Comparison of ENCODE assay signal across 8 cellular contexts in the genomic region with DNA sequence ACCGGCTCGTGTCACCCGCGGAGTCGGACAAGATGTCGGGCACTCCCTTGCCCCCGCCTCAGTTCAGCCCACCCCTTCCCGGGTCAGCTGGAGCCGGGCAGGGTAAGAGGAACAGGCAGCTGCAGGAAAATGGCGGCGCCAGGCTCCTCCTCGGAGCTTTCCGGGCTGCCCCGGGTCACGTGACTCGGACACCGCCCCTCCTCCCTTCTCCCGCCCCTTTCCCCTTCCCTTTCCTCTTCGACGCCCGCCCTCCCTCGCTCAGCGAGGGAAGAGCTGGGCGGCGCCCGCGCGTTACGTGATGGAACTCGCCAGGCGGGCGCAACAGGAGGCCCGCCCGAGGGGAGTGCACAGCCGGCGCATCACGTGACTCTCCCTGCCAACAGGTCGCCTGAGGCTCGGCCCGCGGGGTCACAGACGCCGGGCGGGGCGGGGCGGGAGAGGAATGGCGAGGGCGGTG. TPM values are rescaled to one million over a fixed set of nuclear protein-coding genes. Genes with fewer than 3 reads are reported as not detected.
A peak's percentile ranks its signal among the peaks of the same experiment; 100 is the strongest.
DNase-seq lines count a peak whose midpoint lies in the region; ATAC-seq and TF ChIP-seq lines count a peak whose summit lies in the region.

A gene with protein sequence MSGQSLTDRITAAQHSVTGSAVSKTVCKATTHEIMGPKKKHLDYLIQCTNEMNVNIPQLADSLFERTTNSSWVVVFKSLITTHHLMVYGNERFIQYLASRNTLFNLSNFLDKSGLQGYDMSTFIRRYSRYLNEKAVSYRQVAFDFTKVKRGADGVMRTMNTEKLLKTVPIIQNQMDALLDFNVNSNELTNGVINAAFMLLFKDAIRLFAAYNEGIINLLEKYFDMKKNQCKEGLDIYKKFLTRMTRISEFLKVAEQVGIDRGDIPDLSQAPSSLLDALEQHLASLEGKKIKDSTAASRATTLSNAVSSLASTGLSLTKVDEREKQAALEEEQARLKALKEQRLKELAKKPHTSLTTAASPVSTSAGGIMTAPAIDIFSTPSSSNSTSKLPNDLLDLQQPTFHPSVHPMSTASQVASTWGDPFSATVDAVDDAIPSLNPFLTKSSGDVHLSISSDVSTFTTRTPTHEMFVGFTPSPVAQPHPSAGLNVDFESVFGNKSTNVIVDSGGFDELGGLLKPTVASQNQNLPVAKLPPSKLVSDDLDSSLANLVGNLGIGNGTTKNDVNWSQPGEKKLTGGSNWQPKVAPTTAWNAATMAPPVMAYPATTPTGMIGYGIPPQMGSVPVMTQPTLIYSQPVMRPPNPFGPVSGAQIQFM (minus strand): TSS at position 134 of the 457 bp plus-strand sequence. CDS start 304 bp downstream, outside the sequence.

- ATAC-seq in GM18499 (IDR thresholded peaks at IDR 0.05; ENCODE audit: insufficient read depth, unreplicated experiment) (peak; percentile 71), HG02943 (IDR thresholded peaks at IDR 0.05; ENCODE audit: low read depth, unreplicated experiment) (peak; percentile 86)

- TF ChIP-seq POLR2A in uterus (IDR thresholded peaks at IDR 0.05), result peak; percentile 80 to 82

- DNase-seq in NCI-H187 treated with DMSO at 0.1 percent for 48 hours (lab: John Stamatoyannopoulos, UW) (peak; percentile 82), anterior cingulate cortex (lab: John Stamatoyannopoulos, UW) (peak; percentile 79 to 99 (median 97)), right atrium auricular region (ENCODE audit: low spot score) (peak; percentile 98), pulmonary artery endothelial cell (ENCODE audit: low read depth, low spot score) (peak; percentile 97), uterus (peak; percentile 98)

- TF ChIP-seq CTCF in right atrium auricular region (IDR thresholded peaks at IDR 0.05) (peak in 1 of 2 donors; percentile 34), uterus (IDR thresholded peaks at IDR 0.05) (peak in 2 of 4 experiments; percentile 17 to 22)

- intact Hi-C loops in T-helper 2 cell treated with Interferon-gamma antibody and Interleukin-4, amounts not matched to agents 100 ng/mL and 5 ng/mL, for 36 hours (cut with micrococcal nuclease), result loop anchor here (1.0 to 10.0 kb wide), 14 partner anchors 27 to 441 kb away; a partner anchor contains a TSS
- intact Hi-C loops in uterus (cut with DNase I; ENCODE audit: low total_unique reads), result loop anchor here (10.0 kb wide), 1 partner anchor 176 kb away; a partner anchor contains a TSS

- H3K4me3 ChIP-seq in right atrium auricular region (peak within 1 kb of the TSS; percentile 76 to 95), uterus (peak within 1 kb of the TSS; percentile 93 to 94)

- H3K36me3 ChIP-seq in right atrium auricular region (no peaks in the 10 kb centered on the region), uterus (no peaks in the 10 kb centered on the region)

- H3K4me1 ChIP-seq in right atrium auricular region (peaks cover 0 to 39% of the 10 kb centered on the region in 2 donors), uterus (no peaks in the 10 kb centered on the region)

- H3K27me3 ChIP-seq in right atrium auricular region (no peaks in the 10 kb centered on the region), uterus (no peaks in the 10 kb centered on the region)

- H3K9me3 ChIP-seq in right atrium auricular region (no peaks in the 10 kb centered on the region), uterus (no peaks in the 10 kb centered on the region)

- H3K27ac ChIP-seq in right atrium auricular region (peak within 1 kb of the TSS; percentile 96), uterus (peak within 1 kb of the TSS; percentile 96 to 98)

RNA-seq across cellular contexts. Expression of the gene that starts here (rescaled TPM):
- total RNA-seq in T-helper 2 cell treated with Interferon-gamma antibody and Interleukin-4, amounts not matched to agents 100 ng/mL and 5 ng/mL, for 36 hours, result 129 TPM in 2 replicates
- total RNA-seq in right atrium auricular region (100 to 1,000 TPM; 166 to 286 TPM), pulmonary artery endothelial cell (265 and 284 TPM in 2 replicates), uterus (100 to 1,000 TPM; 198 to 402 (median 298) TPM)

Comparison
In these comparisons a context has a peak if more than half of its experiments do, and no peak if none do; other contexts are left out.
1. Peak in every context shown above with its lines: DNase-seq, ATAC-seq, H3K4me3 ChIP-seq and H3K27ac ChIP-seq.